ENCODE assay signal across 1 cellular context in genomic region chr14:50961606-50962259, GRCh38.
TF ChIP-seq lines count a peak whose summit lies in the region.

No MANE protein-coding gene starts in this region.

TF ChIP-seq in A549, 52 proteins besides CTCF, POLR2A, EP300 and RAD21 (continued from another document):
- TF ChIP-seq PBX3 (IDR thresholded peaks at IDR 0.05) = peak; percentile 74
- peak; percentile 35; the same call in 1 of the 2 replicates for TF ChIP-seq FOSL2 (IDR thresholded peaks at IDR 0.05)
- TF ChIP-seq FOSL2 (CRISPR knock-in tag; IDR thresholded peaks at IDR 0.05) = peak; percentile 61
- TF ChIP-seq HEYL (CRISPR knock-in tag; IDR thresholded peaks at IDR 0.05) = no peak
- no peak for TF ChIP-seq POLR2AphosphoS2 (conservative IDR thresholded peaks at IDR 0.05; ENCODE audit: low read length)
- TF ChIP-seq CEBPB (IDR thresholded peaks at IDR 0.05) = no peak
- no peak for TF ChIP-seq MYC (IDR thresholded peaks at IDR 0.05; ENCODE audit: borderline replicate concordance, low read length)
- TF ChIP-seq MAFK (IDR thresholded peaks at IDR 0.05; ENCODE audit: partially characterized antibody) = peak; percentile 93
- TF ChIP-seq FOXS1 (CRISPR knock-in tag; IDR thresholded peaks at IDR 0.05) = no peak
